Comparison of ENCODE assay signal across 1 cellular context in genomic region chr10:79127151-79127961, GRCh38.
TF ChIP-seq lines count a peak whose summit lies in the region.

No MANE protein-coding gene starts in this region.

TF ChIP-seq in HepG2, 621 proteins besides CTCF, POLR2A, EP300 and RAD21 (continued from another document and continues in another):
- peak; percentile 44; the same call in 1 of the 2 replicates for TF ChIP-seq MAX (IDR thresholded peaks at IDR 0.05)
- TF ChIP-seq MBD4 (IDR thresholded peaks at IDR 0.05; ENCODE audit: borderline replicate concordance, low read length), result no peak
- TF ChIP-seq ZMYM3 (CRISPR knock-in tag; IDR thresholded peaks at IDR 0.05), result peak; percentile 91; the same call in 1 of the 2 replicates
- TF ChIP-seq ZNF792 (CRISPR knock-in tag; IDR thresholded peaks at IDR 0.05), result no peak
- TF ChIP-seq MAFG (CRISPR knock-in tag; IDR thresholded peaks at IDR 0.05), result no peak
- no peak for TF ChIP-seq ARHGAP35 (CRISPR knock-in tag; IDR thresholded peaks at IDR 0.05; ENCODE audit: borderline replicate concordance)
- peak; percentile 76 for TF ChIP-seq SAP130 (CRISPR knock-in tag; IDR thresholded peaks at IDR 0.05; ENCODE audit: low read depth)
- no peak for TF ChIP-seq PCBP1 (IDR thresholded peaks at IDR 0.05; ENCODE audit: borderline replicate concordance, low read depth, low read length)
- no peak for TF ChIP-seq ZBTB33 (CRISPR knock-in tag; IDR thresholded peaks at IDR 0.05)
- TF ChIP-seq HNRNPLL (IDR thresholded peaks at IDR 0.05; ENCODE audit: low read depth, low read length, poor library complexity, severe bottlenecking), result peak; percentile 74
- no peak for TF ChIP-seq GLI4 (CRISPR knock-in tag; IDR thresholded peaks at IDR 0.05; ENCODE audit: borderline replicate concordance)
- peak; percentile 21 for TF ChIP-seq SKI (IDR thresholded peaks at IDR 0.05; ENCODE audit: partially characterized antibody)
- TF ChIP-seq ZNF549 (CRISPR knock-in tag; IDR thresholded peaks at IDR 0.05), result no peak
- peak; percentile 62 for TF ChIP-seq PRDM10 (CRISPR knock-in tag; IDR thresholded peaks at IDR 0.05; ENCODE audit: low read depth)
- no peak for TF ChIP-seq NFYB (CRISPR knock-in tag; IDR thresholded peaks at IDR 0.05)
- TF ChIP-seq MNT (IDR thresholded peaks at IDR 0.05), result no peak
- TF ChIP-seq ZNF337 (CRISPR knock-in tag; IDR thresholded peaks at IDR 0.05; ENCODE audit: borderline replicate concordance, low read depth), result no peak
- TF ChIP-seq ISL2 (CRISPR knock-in tag; IDR thresholded peaks at IDR 0.05), result peak; percentile 42; the same call in 1 of the 2 replicates
- no peak for TF ChIP-seq ZFP37 (CRISPR knock-in tag; IDR thresholded peaks at IDR 0.05; ENCODE audit: borderline replicate concordance)
- TF ChIP-seq ZNF33B (CRISPR knock-in tag; IDR thresholded peaks at IDR 0.05), result no peak
- no peak for TF ChIP-seq SP2 (CRISPR knock-in tag; IDR thresholded peaks at IDR 0.05)
- TF ChIP-seq YY1 (IDR thresholded peaks at IDR 0.05; ENCODE audit: insufficient read depth, insufficient replicate concordance, low read depth, low read length), result peak; percentile 58
- no peak for TF ChIP-seq NR0B2 (CRISPR knock-in tag; IDR thresholded peaks at IDR 0.05)
- no peak for TF ChIP-seq ZFP1 (CRISPR knock-in tag; IDR thresholded peaks at IDR 0.05)
- TF ChIP-seq NFE2L1 (CRISPR knock-in tag; IDR thresholded peaks at IDR 0.05; ENCODE audit: borderline replicate concordance), result no peak
- TF ChIP-seq ISX (CRISPR knock-in tag; conservative IDR thresholded peaks at IDR 0.05), result no peak
- no peak for TF ChIP-seq ZBTB14 (CRISPR knock-in tag; IDR thresholded peaks at IDR 0.05)
- no peak for TF ChIP-seq NFE2L2 (IDR thresholded peaks at IDR 0.05; ENCODE audit: low read length)
- TF ChIP-seq ZBTB46 (CRISPR knock-in tag; IDR thresholded peaks at IDR 0.05; ENCODE audit: borderline replicate concordance), result no peak
- no peak for TF ChIP-seq MEIS2 (CRISPR knock-in tag; IDR thresholded peaks at IDR 0.05)
- no peak for TF ChIP-seq ZNF563 (CRISPR knock-in tag; IDR thresholded peaks at IDR 0.05)
- TF ChIP-seq ZNF160 (CRISPR knock-in tag; IDR thresholded peaks at IDR 0.05), result no peak
- TF ChIP-seq ZNF782 (CRISPR knock-in tag; IDR thresholded peaks at IDR 0.05; ENCODE audit: borderline replicate concordance), result no peak
- TF ChIP-seq ZNF543 (CRISPR knock-in tag; IDR thresholded peaks at IDR 0.05), result peak; percentile 58; the same call in 1 of the 2 replicates
- TF ChIP-seq ZNF776 (CRISPR knock-in tag; IDR thresholded peaks at IDR 0.05), result no peak
- peak; percentile 65 for TF ChIP-seq SALL1 (CRISPR knock-in tag; IDR thresholded peaks at IDR 0.05)
- peak; percentile 80 for TF ChIP-seq MED1 (CRISPR knock-in tag; IDR thresholded peaks at IDR 0.05)
- no peak for TF ChIP-seq ZFYVE20 (CRISPR knock-in tag; IDR thresholded peaks at IDR 0.05; ENCODE audit: borderline replicate concordance, low read depth)
- TF ChIP-seq ZKSCAN5 (CRISPR knock-in tag; IDR thresholded peaks at IDR 0.05), result no peak
- TF ChIP-seq SIN3A (IDR thresholded peaks at IDR 0.05; ENCODE audit: borderline replicate concordance, low read depth, low read length), result no peak
- TF ChIP-seq NR3C1 (CRISPR knock-in tag; IDR thresholded peaks at IDR 0.05), result no peak
- no peak for TF ChIP-seq ZNF260 (CRISPR knock-in tag; IDR thresholded peaks at IDR 0.05; ENCODE audit: borderline replicate concordance, low read depth)
- TF ChIP-seq THAP8 (CRISPR knock-in tag; IDR thresholded peaks at IDR 0.05; ENCODE audit: borderline replicate concordance), result no peak
- TF ChIP-seq MIXL1 (CRISPR knock-in tag; IDR thresholded peaks at IDR 0.05), result 0 out of 2 replicates have a peak, but pooled peaks have one; percentile 30
- TF ChIP-seq DPF2 (CRISPR knock-in tag; IDR thresholded peaks at IDR 0.05; ENCODE audit: borderline replicate concordance, low read depth), result 0 out of 2 replicates have a peak, but pooled peaks have one; percentile 46
- TF ChIP-seq ZNF280B (CRISPR knock-in tag; IDR thresholded peaks at IDR 0.05; ENCODE audit: borderline replicate concordance), result no peak
- TF ChIP-seq CHD4 (IDR thresholded peaks at IDR 0.05; ENCODE audit: borderline replicate concordance, low read length), result no peak
- peak; percentile 64; the same call in 1 of the 2 replicates for TF ChIP-seq ZSCAN25 (CRISPR knock-in tag; IDR thresholded peaks at IDR 0.05)
- TF ChIP-seq ZNF879 (CRISPR knock-in tag; IDR thresholded peaks at IDR 0.05), result no peak
- no peak for TF ChIP-seq ZNF136 (CRISPR knock-in tag; IDR thresholded peaks at IDR 0.05; ENCODE audit: low read depth)
- TF ChIP-seq ZNF577 (CRISPR knock-in tag; IDR thresholded peaks at IDR 0.05; ENCODE audit: borderline replicate concordance, low read depth), result no peak
- TF ChIP-seq NFIC (IDR thresholded peaks at IDR 0.05; ENCODE audit: low read length), result no peak
- TF ChIP-seq DNMT1 (CRISPR knock-in tag; IDR thresholded peaks at IDR 0.05), result no peak
- no peak for TF ChIP-seq STAT5B (CRISPR knock-in tag; IDR thresholded peaks at IDR 0.05)
- no peak for TF ChIP-seq NR2F1 (CRISPR knock-in tag; IDR thresholded peaks at IDR 0.05)
- no peak for TF ChIP-seq ZBTB20 (CRISPR knock-in tag; IDR thresholded peaks at IDR 0.05; ENCODE audit: borderline replicate concordance, low read depth)
- no peak for TF ChIP-seq RFX1 (IDR thresholded peaks at IDR 0.05)
- TF ChIP-seq PHF20 (CRISPR knock-in tag; IDR thresholded peaks at IDR 0.05), result no peak
- TF ChIP-seq HOXA5 (CRISPR knock-in tag; IDR thresholded peaks at IDR 0.05), result no peak
